Comparison of ENCODE assay signal across 1 cellular context in the genomic region with DNA sequence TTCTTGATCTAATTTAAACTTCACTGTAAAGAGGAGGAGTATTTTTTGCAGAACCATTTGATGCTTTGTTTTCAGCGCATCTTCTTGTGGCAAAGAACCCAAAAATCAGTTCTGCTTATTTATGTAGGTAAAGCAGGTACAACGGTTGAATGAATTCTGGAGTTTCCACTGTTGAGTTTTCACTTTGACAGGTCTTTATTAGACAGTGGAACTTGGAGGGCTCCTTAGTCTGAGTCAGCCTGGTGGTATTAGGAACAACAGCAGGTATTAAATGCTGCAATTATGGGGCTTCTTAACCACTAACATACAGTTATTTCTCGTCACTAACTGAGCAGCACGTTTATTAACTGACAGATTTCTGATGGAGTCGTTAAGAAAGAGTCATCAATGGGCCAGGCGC.
TF ChIP-seq lines count a peak whose summit lies in the region.

No MANE protein-coding gene starts in this region.

TF ChIP-seq in GM23338, 12 proteins besides CTCF, POLR2A, EP300 and RAD21 (continued from another document):
- TF ChIP-seq, protein P1, sequence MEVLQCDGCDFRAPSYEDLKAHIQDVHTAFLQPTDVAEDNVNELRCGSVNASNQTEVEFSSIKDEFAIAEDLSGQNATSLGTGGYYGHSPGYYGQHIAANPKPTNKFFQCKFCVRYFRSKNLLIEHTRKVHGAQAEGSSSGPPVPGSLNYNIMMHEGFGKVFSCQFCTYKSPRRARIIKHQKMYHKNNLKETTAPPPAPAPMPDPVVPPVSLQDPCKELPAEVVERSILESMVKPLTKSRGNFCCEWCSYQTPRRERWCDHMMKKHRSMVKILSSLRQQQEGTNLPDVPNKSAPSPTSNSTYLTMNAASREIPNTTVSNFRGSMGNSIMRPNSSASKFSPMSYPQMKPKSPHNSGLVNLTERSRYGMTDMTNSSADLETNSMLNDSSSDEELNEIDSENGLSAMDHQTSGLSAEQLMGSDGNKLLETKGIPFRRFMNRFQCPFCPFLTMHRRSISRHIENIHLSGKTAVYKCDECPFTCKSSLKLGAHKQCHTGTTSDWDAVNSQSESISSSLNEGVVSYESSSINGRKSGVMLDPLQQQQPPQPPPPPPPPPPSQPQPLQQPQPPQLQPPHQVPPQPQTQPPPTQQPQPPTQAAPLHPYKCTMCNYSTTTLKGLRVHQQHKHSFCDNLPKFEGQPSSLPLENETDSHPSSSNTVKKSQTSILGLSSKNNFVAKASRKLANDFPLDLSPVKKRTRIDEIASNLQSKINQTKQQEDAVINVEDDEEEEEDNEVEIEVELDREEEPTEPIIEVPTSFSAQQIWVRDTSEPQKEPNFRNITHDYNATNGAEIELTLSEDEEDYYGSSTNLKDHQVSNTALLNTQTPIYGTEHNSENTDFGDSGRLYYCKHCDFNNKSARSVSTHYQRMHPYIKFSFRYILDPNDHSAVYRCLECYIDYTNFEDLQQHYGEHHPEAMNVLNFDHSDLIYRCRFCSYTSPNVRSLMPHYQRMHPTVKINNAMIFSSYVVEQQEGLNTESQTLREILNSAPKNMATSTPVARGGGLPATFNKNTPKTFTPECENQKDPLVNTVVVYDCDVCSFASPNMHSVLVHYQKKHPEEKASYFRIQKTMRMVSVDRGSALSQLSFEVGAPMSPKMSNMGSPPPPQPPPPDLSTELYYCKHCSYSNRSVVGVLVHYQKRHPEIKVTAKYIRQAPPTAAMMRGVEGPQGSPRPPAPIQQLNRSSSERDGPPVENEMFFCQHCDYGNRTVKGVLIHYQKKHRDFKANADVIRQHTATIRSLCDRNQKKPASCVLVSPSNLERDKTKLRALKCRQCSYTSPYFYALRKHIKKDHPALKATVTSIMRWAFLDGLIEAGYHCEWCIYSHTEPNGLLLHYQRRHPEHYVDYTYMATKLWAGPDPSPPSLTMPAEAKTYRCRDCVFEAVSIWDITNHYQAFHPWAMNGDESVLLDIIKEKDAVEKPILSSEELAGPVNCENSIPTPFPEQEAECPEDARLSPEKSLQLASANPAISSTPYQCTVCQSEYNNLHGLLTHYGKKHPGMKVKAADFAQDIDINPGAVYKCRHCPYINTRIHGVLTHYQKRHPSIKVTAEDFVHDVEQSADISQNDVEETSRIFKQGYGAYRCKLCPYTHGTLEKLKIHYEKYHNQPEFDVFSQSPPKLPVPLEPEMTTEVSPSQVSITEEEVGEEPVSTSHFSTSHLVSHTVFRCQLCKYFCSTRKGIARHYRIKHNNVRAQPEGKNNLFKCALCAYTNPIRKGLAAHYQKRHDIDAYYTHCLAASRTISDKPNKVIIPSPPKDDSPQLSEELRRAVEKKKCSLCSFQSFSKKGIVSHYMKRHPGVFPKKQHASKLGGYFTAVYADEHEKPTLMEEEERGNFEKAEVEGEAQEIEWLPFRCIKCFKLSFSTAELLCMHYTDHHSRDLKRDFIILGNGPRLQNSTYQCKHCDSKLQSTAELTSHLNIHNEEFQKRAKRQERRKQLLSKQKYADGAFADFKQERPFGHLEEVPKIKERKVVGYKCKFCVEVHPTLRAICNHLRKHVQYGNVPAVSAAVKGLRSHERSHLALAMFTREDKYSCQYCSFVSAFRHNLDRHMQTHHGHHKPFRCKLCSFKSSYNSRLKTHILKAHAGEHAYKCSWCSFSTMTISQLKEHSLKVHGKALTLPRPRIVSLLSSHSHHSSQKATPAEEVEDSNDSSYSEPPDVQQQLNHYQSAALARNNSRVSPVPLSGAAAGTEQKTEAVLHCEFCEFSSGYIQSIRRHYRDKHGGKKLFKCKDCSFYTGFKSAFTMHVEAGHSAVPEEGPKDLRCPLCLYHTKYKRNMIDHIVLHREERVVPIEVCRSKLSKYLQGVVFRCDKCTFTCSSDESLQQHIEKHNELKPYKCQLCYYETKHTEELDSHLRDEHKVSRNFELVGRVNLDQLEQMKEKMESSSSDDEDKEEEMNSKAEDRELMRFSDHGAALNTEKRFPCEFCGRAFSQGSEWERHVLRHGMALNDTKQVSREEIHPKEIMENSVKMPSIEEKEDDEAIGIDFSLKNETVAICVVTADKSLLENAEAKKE (CRISPR knock-in tag; IDR thresholded peaks at IDR 0.05), result no peak
- TF ChIP-seq EZH2phosphoT487 (IDR thresholded peaks at IDR 0.05; ENCODE audit: unreplicated experiment) (no peak), ZNF331 (CRISPR knock-in tag; IDR thresholded peaks at IDR 0.05; ENCODE audit: low read depth) (no peak), STAT1 (IDR thresholded peaks at IDR 0.05; ENCODE audit: unreplicated experiment) (no peak), JUNB (IDR thresholded peaks at IDR 0.05; ENCODE audit: unreplicated experiment) (no peak)
